ENCODE assay signal across 12 cellular contexts in the genomic region with DNA sequence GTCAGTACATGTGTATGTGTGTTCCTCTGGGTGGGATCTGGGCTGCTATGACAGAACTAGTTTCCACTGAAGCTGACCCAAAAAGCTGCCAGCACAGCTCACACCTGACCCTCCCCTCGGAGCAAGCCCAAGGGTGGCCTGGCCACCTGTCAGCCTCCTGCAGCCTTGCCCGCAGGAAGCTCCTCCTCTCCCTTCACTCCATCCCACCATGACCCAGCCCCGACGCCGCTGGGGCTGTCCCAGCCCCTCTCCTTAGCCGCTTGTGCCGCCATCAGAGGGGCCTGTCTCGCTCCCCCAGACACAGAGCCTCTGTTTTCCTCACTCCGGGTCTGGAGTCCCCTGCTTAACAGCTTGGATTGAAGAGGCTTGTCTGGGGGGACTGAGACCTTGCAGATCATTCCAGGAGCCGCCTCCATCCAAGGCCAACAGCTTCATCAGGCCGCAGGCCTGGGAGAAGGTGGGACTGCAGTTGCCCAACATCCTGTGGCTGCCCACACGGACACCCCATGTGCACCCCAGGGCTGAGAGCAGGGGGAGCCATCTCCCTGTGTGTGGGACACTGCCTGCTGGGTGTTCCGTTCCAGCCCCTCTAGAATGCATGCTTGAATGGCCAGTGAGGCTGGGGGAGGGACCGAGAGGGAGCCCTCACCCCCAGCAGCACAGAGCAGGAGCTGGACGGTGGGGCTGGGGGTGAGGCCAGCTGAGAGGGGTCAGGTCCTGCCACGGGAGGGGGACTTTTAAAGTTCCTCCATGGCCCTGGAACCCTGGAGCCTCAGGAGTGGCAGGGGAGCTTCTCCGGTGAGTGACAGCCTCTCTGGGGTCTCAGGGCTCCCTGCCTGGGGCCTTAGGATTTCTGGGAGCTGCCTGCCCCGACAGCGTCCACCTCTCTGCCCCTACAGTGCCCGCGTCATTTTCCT. TPM values are rescaled to one million over a fixed set of nuclear protein-coding genes. Genes with fewer than 3 reads are reported as not detected.
DNase-seq lines count a peak whose midpoint lies in the region; ATAC-seq and TF ChIP-seq lines count a peak whose summit lies in the region.
"Had no signal": no experiment of that assay in that cellular context is flagged by ENCODE, and none has a peak within 500 bp of the region (broad histone marks: within the 10 kb centered on the region; RNA-seq: fewer than 3 reads in every experiment).

No MANE protein-coding gene starts in this region.

- DNase-seq in Calu3 = no peak
- peak; percentile 4 for DNase-seq in amniotic stem cell (lab: John Stamatoyannopoulos, UW)
- DNase-seq in hepatocyte (ENCODE audit: low spot score) = no peak
- no peak for DNase-seq in BE2C
- no peak for DNase-seq in GM19240 (ENCODE audit: insufficient read length, low spot score)
- DNase-seq in activated gamma-delta T cell (lab: John Stamatoyannopoulos, UW) = no peak
- DNase-seq: NCI-H1694 treated with DMSO at 0.1 percent for 48 hours, SHP77 had no signal

- H3K79me2 ChIP-seq in hepatocyte = no peaks in the 10 kb centered on the region

- H3K27ac ChIP-seq in hepatocyte = peak overlapping the region; percentile 93
- peak overlapping the region; percentile 99 for H3K27ac ChIP-seq in rectal smooth muscle tissue (ENCODE audit: low read depth, low read length)

- H3K4me1 ChIP-seq in hepatocyte (ENCODE audit: insufficient read depth) = peaks cover 74% of the 10 kb centered on the region
- peaks cover 48% of the 10 kb centered on the region for H3K4me1 ChIP-seq in rectal smooth muscle tissue (ENCODE audit: control insufficient read depth, insufficient read depth, low read length)
- H3K4me1 ChIP-seq in BE2C = peaks cover 20% of the 10 kb centered on the region

- intact Hi-C loops in Calu3 (cut with micrococcal nuclease; ENCODE audit: unreplicated experiment) = no loop called here

- H3K36me3 ChIP-seq in hepatocyte (replicated peaks; ENCODE audit: insufficient read depth, low read depth) (no peaks in the 10 kb centered on the region), rectal smooth muscle tissue (ENCODE audit: control insufficient read depth, insufficient read depth, low read length) (peaks cover 2% of the 10 kb centered on the region), BE2C (no peaks in the 10 kb centered on the region)

- no peak for ATAC-seq in HG03521 (IDR thresholded peaks at IDR 0.05; ENCODE audit: unreplicated experiment)
- ATAC-seq: natural killer cell treated with Interleukin-12 subunit alpha and Interleukin-12 subunit beta and Interleukin-15 and Interleukin-18, amount 100 ng/mL, for 72 hours had no signal

- CTCF ChIA-PET in Calu3 (lab: Charles Lee) = interaction anchor here (1.7 kb wide), 1 partner anchor 10 kb away, joined by 3 read pairs; no protein-coding TSS in a partner anchor

- H3K4me3 ChIP-seq in hepatocyte (peak overlapping the region; percentile 17), rectal smooth muscle tissue (ENCODE audit: low read length) (peak overlapping the region; percentile 85), BE2C (ENCODE audit: low read depth, low read length) (no peak overlapping the region)

- H3K27ac Mint-ChIP-seq in Calu3 (ENCODE audit: unreplicated experiment) = no peak overlapping the region
- H3K27ac Mint-ChIP-seq: dendritic cell treated with granulocyte-macrophage colony-stimulating factor and Interleukin-4, amounts not matched to agents 40 ng/mL and 50 ng/mL, for 4 days; natural killer cell treated with Interleukin-12 subunit alpha and Interleukin-12 subunit beta and Interleukin-15 and Interleukin-18, amount 100 ng/mL, for 72 hours had no signal

- H3K36me3 Mint-ChIP-seq in Calu3 (ENCODE audit: insufficient read depth, unreplicated experiment) = peaks cover 11% of the 10 kb centered on the region
- H3K36me3 Mint-ChIP-seq: natural killer cell treated with Interleukin-12 subunit alpha and Interleukin-12 subunit beta and Interleukin-15 and Interleukin-18, amount 100 ng/mL, for 72 hours had no signal

- no peaks in the 10 kb centered on the region for H4K20me1 ChIP-seq in hepatocyte (ENCODE audit: insufficient read depth, poor library complexity, severe bottlenecking)

- no peaks in the 10 kb centered on the region for H3K9me2 ChIP-seq in hepatocyte (replicated peaks; ENCODE audit: insufficient read depth)

- peaks cover 26% of the 10 kb centered on the region for H3K4me1 Mint-ChIP-seq in Calu3 (ENCODE audit: low read depth, unreplicated experiment)

- H3K9ac ChIP-seq in rectal smooth muscle tissue (ENCODE audit: low read length) = peak overlapping the region; percentile 82

- peak overlapping the region; percentile 24 for H3K4me3 Mint-ChIP-seq in Calu3 (ENCODE audit: low read depth, unreplicated experiment)
- H3K4me3 Mint-ChIP-seq: dendritic cell treated with granulocyte-macrophage colony-stimulating factor and Interleukin-4, amounts not matched to agents 40 ng/mL and 50 ng/mL, for 4 days; natural killer cell treated with Interleukin-12 subunit alpha and Interleukin-12 subunit beta and Interleukin-15 and Interleukin-18, amount 100 ng/mL, for 72 hours had no signal

- 62% methylated on average over 20 of the region's 21 CpGs for WGBS in hepatocyte (ENCODE audit: low lambda C conversion rate, missing lambda C conversion rate)

- H3K9me3 ChIP-seq in hepatocyte (ENCODE audit: low read depth) = no peaks in the 10 kb centered on the region
- H3K9me3 ChIP-seq in BE2C = no peaks in the 10 kb centered on the region

- no TSS peak for BruUV-seq in Calu3 (replicated peaks; lab: Mats Ljungman, UMichigan)

- no peak overlapping the region for H2AFZ ChIP-seq in hepatocyte

- H3K27me3 ChIP-seq in hepatocyte (no peaks in the 10 kb centered on the region), rectal smooth muscle tissue (ENCODE audit: control insufficient read depth, insufficient read depth, low read length) (peaks cover 3% of the 10 kb centered on the region), BE2C (no peaks in the 10 kb centered on the region)

- no peak for TF ChIP-seq CTCF in Calu3 (IDR thresholded peaks at IDR 0.05; ENCODE audit: unreplicated experiment)
- no peak for TF ChIP-seq CTCF in hepatocyte (IDR thresholded peaks at IDR 0.05; ENCODE audit: poor library complexity)
- no peak for TF ChIP-seq CTCF in BE2C (IDR thresholded peaks at IDR 0.05; ENCODE audit: low read depth, low read length)

- peak overlapping the region; percentile 76 for H3K4me2 ChIP-seq in hepatocyte

- peaks cover 30% of the 10 kb centered on the region for H3K27me3 Mint-ChIP-seq in Calu3 (ENCODE audit: unreplicated experiment)

- H3K9me3 Mint-ChIP-seq in Calu3 (ENCODE audit: low read depth, unreplicated experiment) = no peaks in the 10 kb centered on the region
- H3K9me3 Mint-ChIP-seq: dendritic cell treated with granulocyte-macrophage colony-stimulating factor and Interleukin-4, amounts not matched to agents 40 ng/mL and 50 ng/mL, for 4 days; natural killer cell treated with Interleukin-12 subunit alpha and Interleukin-12 subunit beta and Interleukin-15 and Interleukin-18, amount 100 ng/mL, for 72 hours had no signal

RNA-seq across cellular contexts. Expression of a gene that starts 0.7 kb away (rescaled TPM):
- 0.14 and 0.15 TPM in 2 replicates for total RNA-seq in Calu3 (2022)
- total RNA-seq in hepatocyte = 6.5 TPM in 2 replicates
- 7.5 and 12.1 TPM in 2 replicates for polyA plus RNA-seq in hepatocyte
- not detected for polyA plus RNA-seq in BE2C (2012; ENCODE audit: insufficient read depth, insufficient read length, low read depth)
- total RNA-seq: natural killer cell treated with Interleukin-12 subunit alpha and Interleukin-12 subunit beta and Interleukin-15 and Interleukin-18, amount 100 ng/mL, for 72 hours had no signal

RNA-seq across cellular contexts. Expression of a gene that starts 31.6 kb away (rescaled TPM):
- total RNA-seq in Calu3 (2022) = not detected in 2 replicates
- 0.32 TPM in 1 of 2 replicates, not detected in the other for total RNA-seq in hepatocyte
- polyA plus RNA-seq in hepatocyte = not detected in 2 replicates
- not detected for polyA plus RNA-seq in BE2C (2012; ENCODE audit: insufficient read depth, insufficient read length, low read depth)
- total RNA-seq: natural killer cell treated with Interleukin-12 subunit alpha and Interleukin-12 subunit beta and Interleukin-15 and Interleukin-18, amount 100 ng/mL, for 72 hours had no signal

RNA-seq across cellular contexts. Expression of a gene that starts 36.4 kb away (rescaled TPM):
- total RNA-seq in Calu3 (2022) (21.9 and 24.3 TPM in 2 replicates), hepatocyte (12.9 and 16.6 TPM in 2 replicates)
- 18.8 and 21.3 TPM in 2 replicates for polyA plus RNA-seq in hepatocyte
- polyA plus RNA-seq in BE2C (2012; ENCODE audit: insufficient read depth, insufficient read length, low read depth) = 17.3 TPM
